Comparison of ENCODE assay signal across 26 cellular contexts in genomic region chr9:37100317-37100716, GRCh38. TPM values are rescaled to one million over a fixed set of nuclear protein-coding genes. Genes with fewer than 3 reads are reported as not detected.
DNase-seq lines count a peak whose midpoint lies in the region; ATAC-seq and TF ChIP-seq lines count a peak whose summit lies in the region.
"Had no signal": no experiment of that assay in that cellular context is flagged by ENCODE, and none has a peak within 500 bp of the region (broad histone marks: within the 10 kb centered on the region; RNA-seq: fewer than 3 reads in every experiment).

No MANE protein-coding gene starts in this region.

- intact Hi-C loops in PC-3 (cut with micrococcal nuclease): no loop called here
- intact Hi-C loops in activated T-helper 2 cell treated with anti-CD3 and anti-CD28 coated beads, Interferon-gamma antibody, Interleukin-2, Interleukin-4, amounts not matched to agents 10 μg/mL and 5 μg/mL and 100 μg/mL, durations not matched to agents 14 hours and 24 hours and 36 hours (cut with micrococcal nuclease): no loop called here

- no peaks in the 10 kb centered on the region for H3K27me3 Mint-ChIP-seq in GM23338 (ENCODE audit: insufficient read depth, low read depth, poor library complexity)
- H3K27me3 Mint-ChIP-seq in neural progenitor cell (ENCODE audit: insufficient read depth, low read depth): peaks cover 3% of the 10 kb centered on the region
- H3K27me3 Mint-ChIP-seq in activated T-helper 2 cell treated with anti-CD3 and anti-CD28 coated beads, Interferon-gamma antibody, Interleukin-2, Interleukin-4, amounts not matched to agents 10 μg/mL and 5 μg/mL and 100 μg/mL, durations not matched to agents 14 hours and 24 hours and 36 hours (ENCODE audit: low read depth): no peaks in the 10 kb centered on the region
- H3K27me3 Mint-ChIP-seq: activated CD4-positive, alpha-beta memory T cell treated with anti-CD3 and anti-CD28 coated beads for 36 hours had no signal

- H3K27ac Mint-ChIP-seq in GM23338: no peak overlapping the region
- no peak overlapping the region for H3K27ac Mint-ChIP-seq in neural progenitor cell
- H3K27ac Mint-ChIP-seq in activated T-helper 2 cell treated with anti-CD3 and anti-CD28 coated beads, Interferon-gamma antibody, Interleukin-2, Interleukin-4, amounts not matched to agents 10 μg/mL and 5 μg/mL and 100 μg/mL, durations not matched to agents 14 hours and 24 hours and 36 hours: no peak overlapping the region
- H3K27ac Mint-ChIP-seq: activated CD4-positive, alpha-beta memory T cell treated with anti-CD3 and anti-CD28 coated beads for 36 hours; CD4-positive, alpha-beta memory T cell had no signal

- no peak overlapping the region for H3K4me2 ChIP-seq in GM23338
- no peak overlapping the region for H3K4me2 ChIP-seq in PC-3 (ENCODE audit: low read length)
- H3K4me2 ChIP-seq in neural progenitor cell: no peak overlapping the region
- no peak overlapping the region for H3K4me2 ChIP-seq in smooth muscle cell

- H3K27me3 ChIP-seq in GM23338 (ENCODE audit: insufficient read depth): no peaks in the 10 kb centered on the region
- H3K27me3 ChIP-seq in PC-3 (ENCODE audit: low read length): no peaks in the 10 kb centered on the region
- H3K27me3 ChIP-seq in neural progenitor cell: no peaks in the 10 kb centered on the region
- no peaks in the 10 kb centered on the region for H3K27me3 ChIP-seq in smooth muscle cell (ENCODE audit: low read depth)
- H3K27me3 ChIP-seq: pancreas, Peyer's patch had no signal

- H3K36me3 ChIP-seq in GM23338 (ENCODE audit: insufficient read depth) (no peaks in the 10 kb centered on the region), PC-3 (ENCODE audit: low read depth, low read length) (no peaks in the 10 kb centered on the region), neural progenitor cell (no peaks in the 10 kb centered on the region), smooth muscle cell (ENCODE audit: low read depth) (no peaks in the 10 kb centered on the region)
- H3K36me3 ChIP-seq: HAP-1, pancreas, Peyer's patch, tibial artery had no signal

- H3K4me1 ChIP-seq in GM23338 (ENCODE audit: insufficient read depth) (0 out of 2 replicates have a peak, but pooled peaks cover 2% of the 10 kb centered on the region), PC-3 (ENCODE audit: insufficient read depth, low read length) (peaks cover 8% of the 10 kb centered on the region), neural progenitor cell (no peaks in the 10 kb centered on the region), smooth muscle cell (ENCODE audit: low read depth) (no peaks in the 10 kb centered on the region)
- H3K4me1 ChIP-seq: HAP-1, pancreas, Peyer's patch, tibial artery had no signal

- H3K9me3 Mint-ChIP-seq in GM23338: no peaks in the 10 kb centered on the region
- H3K9me3 Mint-ChIP-seq in neural progenitor cell: no peaks in the 10 kb centered on the region
- H3K9me3 Mint-ChIP-seq in activated T-helper 2 cell treated with anti-CD3 and anti-CD28 coated beads, Interferon-gamma antibody, Interleukin-2, Interleukin-4, amounts not matched to agents 10 μg/mL and 5 μg/mL and 100 μg/mL, durations not matched to agents 14 hours and 24 hours and 36 hours: no peaks in the 10 kb centered on the region
- H3K9me3 Mint-ChIP-seq: activated CD4-positive, alpha-beta memory T cell treated with anti-CD3 and anti-CD28 coated beads for 36 hours; CD4-positive, alpha-beta memory T cell; naive thymus-derived CD8-positive, alpha-beta T cell had no signal

- POLR2A ChIA-PET in PC-3 (lab: Charles Lee; ENCODE audit: unreplicated experiment): no interaction called here

- H3K9ac ChIP-seq in PC-3 (ENCODE audit: low read length) (no peak overlapping the region), neural progenitor cell (no peak overlapping the region), smooth muscle cell (ENCODE audit: low read depth) (no peak overlapping the region)

- H3K36me3 Mint-ChIP-seq in GM23338 (ENCODE audit: low read depth) (no peaks in the 10 kb centered on the region), neural progenitor cell (no peaks in the 10 kb centered on the region)
- no peaks in the 10 kb centered on the region for H3K36me3 Mint-ChIP-seq in activated T-helper 2 cell treated with anti-CD3 and anti-CD28 coated beads, Interferon-gamma antibody, Interleukin-2, Interleukin-4, amounts not matched to agents 10 μg/mL and 5 μg/mL and 100 μg/mL, durations not matched to agents 14 hours and 24 hours and 36 hours (ENCODE audit: low read depth)
- H3K36me3 Mint-ChIP-seq: activated CD4-positive, alpha-beta memory T cell treated with anti-CD3 and anti-CD28 coated beads for 36 hours; CD4-positive, alpha-beta memory T cell; naive thymus-derived CD8-positive, alpha-beta T cell had no signal

- no peak for DNase-seq in GM23338 (ENCODE audit: low spot score)
- peak; percentile 44 for DNase-seq in PC-3
- DNase-seq in epithelial cell of esophagus (ENCODE audit: low read depth): peak; percentile 79
- DNase-seq in neural progenitor cell (ENCODE audit: low spot score): peak; percentile 27
- no peak for DNase-seq in NCI-H2107 (lab: John Stamatoyannopoulos, UW)
- no peak for DNase-seq in smooth muscle cell (lab: John Stamatoyannopoulos, UW; ENCODE audit: unreplicated experiment)
- DNase-seq in activated T-helper 2 cell treated with anti-CD3 and anti-CD28 coated beads, Interferon-gamma antibody, Interleukin-2, Interleukin-4, amounts not matched to agents 10 μg/mL and 5 μg/mL and 100 μg/mL, durations not matched to agents 14 hours and 24 hours and 36 hours (ENCODE audit: low spot score): no peak
- DNase-seq: activated CD4-positive, alpha-beta memory T cell treated with anti-CD3 and anti-CD28 coated beads for 36 hours; activated CD4-positive, CD25-positive, alpha-beta regulatory T cell; activated gamma-delta T cell treated with Interleukin-2 at 50 U/mL for 16 hours; activated T-cell treated with anti-CD3 and anti-CD28 coated beads for 4 hours; CD4-positive, alpha-beta memory T cell; DMS79 treated with DMSO at 0.1 percent for 48 hours; foreskin fibroblast; hippocampal formation; kidney; MM.1S; naive thymus-derived CD8-positive, alpha-beta T cell; NCI-H1436 treated with DMSO at 0.1 percent for 48 hours; NCI-H2171; NCI-H69; pancreas; stimulated activated naive CD8-positive, alpha-beta T cell treated with anti-CD3 and anti-CD28 coated beads, Interleukin-15, Interleukin-2, amounts not matched to agents 100 U/mL and 50 U/mL, for 24 hours; tibial artery had no signal

- H3K9me3 ChIP-seq in PC-3 (ENCODE audit: low read length): no peaks in the 10 kb centered on the region
- no peaks in the 10 kb centered on the region for H3K9me3 ChIP-seq in neural progenitor cell (ENCODE audit: low read depth)
- no peaks in the 10 kb centered on the region for H3K9me3 ChIP-seq in smooth muscle cell (replicated peaks; ENCODE audit: low read depth)
- H3K9me3 ChIP-seq: HAP-1, pancreas, Peyer's patch, tibial artery had no signal

- 0 out of 2 replicates have a peak, but pooled peaks cover 6% of the 10 kb centered on the region for H3K9me2 ChIP-seq in GM23338 (ENCODE audit: insufficient read depth)
- H3K9me2 ChIP-seq in PC-3 (replicated peaks; ENCODE audit: low read length): no peaks in the 10 kb centered on the region

- BruUV-seq in PC-3 (replicated peaks; lab: Mats Ljungman, UMichigan): no TSS peak

- ATAC-seq in GM23338 (peak; percentile 62), PC-3 (peak; percentile 90)
- ATAC-seq: naive thymus-derived CD8-positive, alpha-beta T cell; pancreas; stimulated activated naive CD8-positive, alpha-beta T cell treated with anti-CD3 and anti-CD28 coated beads, Interleukin-15, Interleukin-2, amounts not matched to agents 100 U/mL and 50 U/mL, for 24 hours had no signal

- H3K27ac ChIP-seq in GM23338 (ENCODE audit: low read depth) (no peak overlapping the region), PC-3 (ENCODE audit: low read length) (no peak overlapping the region), neural progenitor cell (no peak overlapping the region), smooth muscle cell (ENCODE audit: low read depth) (no peak overlapping the region)
- H3K27ac ChIP-seq: pancreas, Peyer's patch, tibial artery had no signal

- H2AFZ ChIP-seq in GM23338: no peak overlapping the region
- no peak overlapping the region for H2AFZ ChIP-seq in PC-3 (ENCODE audit: low read length)
- no peak overlapping the region for H2AFZ ChIP-seq in neural progenitor cell (replicated peaks)
- H2AFZ ChIP-seq in smooth muscle cell (ENCODE audit: low read depth): no peak overlapping the region

- H4K20me1 ChIP-seq in GM23338 (replicated peaks; ENCODE audit: insufficient read depth) (no peaks in the 10 kb centered on the region), PC-3 (ENCODE audit: low read length) (no peaks in the 10 kb centered on the region), neural progenitor cell (ENCODE audit: low read depth) (no peaks in the 10 kb centered on the region), smooth muscle cell (ENCODE audit: low read depth) (no peaks in the 10 kb centered on the region)

- H3K4me3 Mint-ChIP-seq in GM23338: no peak overlapping the region
- no peak overlapping the region for H3K4me3 Mint-ChIP-seq in neural progenitor cell
- H3K4me3 Mint-ChIP-seq in activated T-helper 2 cell treated with anti-CD3 and anti-CD28 coated beads, Interferon-gamma antibody, Interleukin-2, Interleukin-4, amounts not matched to agents 10 μg/mL and 5 μg/mL and 100 μg/mL, durations not matched to agents 14 hours and 24 hours and 36 hours (ENCODE audit: low read depth): no peak overlapping the region
- H3K4me3 Mint-ChIP-seq: activated CD4-positive, alpha-beta memory T cell treated with anti-CD3 and anti-CD28 coated beads for 36 hours; CD4-positive, alpha-beta memory T cell; naive thymus-derived CD8-positive, alpha-beta T cell had no signal

- H3K4me3 ChIP-seq in GM23338 (no peak overlapping the region), PC-3 (ENCODE audit: low read length) (no peak overlapping the region), epithelial cell of esophagus (ENCODE audit: low read length) (no peak overlapping the region), neural progenitor cell (no peak overlapping the region), smooth muscle cell (no peak overlapping the region)
- H3K4me3 ChIP-seq: HAP-1, pancreas, Peyer's patch, tibial artery had no signal

- TF ChIP-seq CTCF in GM23338 (conservative IDR thresholded peaks at IDR 0.05; ENCODE audit: low read depth in 2 of 2) (no peak), PC-3 (conservative IDR thresholded peaks at IDR 0.05; ENCODE audit: low read depth, low read length) (no peak), epithelial cell of esophagus (IDR thresholded peaks at IDR 0.05; ENCODE audit: insufficient read depth, low read depth, low read length, missing control alignments) (no peak), neural progenitor cell (IDR thresholded peaks at IDR 0.05) (no peak), smooth muscle cell (IDR thresholded peaks at IDR 0.05; ENCODE audit: borderline replicate concordance, insufficient read depth, poor library complexity, severe bottlenecking) (no peak)

- H3K79me2 ChIP-seq in GM23338 (replicated peaks; ENCODE audit: insufficient read depth): no peaks in the 10 kb centered on the region
- no peaks in the 10 kb centered on the region for H3K79me2 ChIP-seq in PC-3 (ENCODE audit: low read length)
- H3K79me2 ChIP-seq in neural progenitor cell (ENCODE audit: low read depth): no peaks in the 10 kb centered on the region
- no peaks in the 10 kb centered on the region for H3K79me2 ChIP-seq in smooth muscle cell (ENCODE audit: low read depth)

- H3K4me1 Mint-ChIP-seq in GM23338 (peaks cover 7% of the 10 kb centered on the region; the same call in 2 of the 3 replicates), neural progenitor cell (peaks cover 11% of the 10 kb centered on the region)
- H3K4me1 Mint-ChIP-seq in activated T-helper 2 cell treated with anti-CD3 and anti-CD28 coated beads, Interferon-gamma antibody, Interleukin-2, Interleukin-4, amounts not matched to agents 10 μg/mL and 5 μg/mL and 100 μg/mL, durations not matched to agents 14 hours and 24 hours and 36 hours (ENCODE audit: low read depth): peaks cover 6% of the 10 kb centered on the region
- H3K4me1 Mint-ChIP-seq: CD4-positive, alpha-beta memory T cell had no signal

- H3F3A ChIP-seq in GM23338 (replicated peaks; ENCODE audit: low read depth) (no peaks in the 10 kb centered on the region), PC-3 (ENCODE audit: low read length, unreplicated experiment) (no peaks in the 10 kb centered on the region), neural progenitor cell (ENCODE audit: low read depth) (no peaks in the 10 kb centered on the region), smooth muscle cell (ENCODE audit: low read depth) (no peaks in the 10 kb centered on the region)

- CTCF ChIA-PET in PC-3 (lab: Charles Lee): no interaction called here

- 79% methylated on average over 3 of the region's 3 CpGs for WGBS in smooth muscle cell (ENCODE audit: low lambda C conversion rate)

RNA-seq across cellular contexts. Expression of gene ZCCHC7, which starts 20.1 kb away (rescaled TPM):
- total RNA-seq in GM23338 (2014; rRNA removed; shearing (Covaris generic)): 26.7 and 29.8 TPM in 2 replicates
- polyA plus RNA-seq in GM23338 (2016; fragmentation: Nextera tagmentation; extraction: Ambion mirVana) (34.3 and 38.8 TPM in 2 replicates), smooth muscle cell (19.0 and 22.5 TPM in 2 replicates)
- total RNA-seq in PC-3 (2014; rRNA removed) (6.5 and 9.1 TPM in 2 replicates), neural progenitor cell (ENCODE audit: low replicate concordance) (20.0 and 27.6 TPM in 2 replicates), smooth muscle cell (24.7 and 25.1 TPM in 2 replicates)
- 22.1 and 26.1 TPM in 2 replicates for total RNA-seq in activated T-helper 2 cell treated with anti-CD3 and anti-CD28 coated beads, Interferon-gamma antibody, Interleukin-2, Interleukin-4, amounts not matched to agents 10 μg/mL and 5 μg/mL and 100 μg/mL, durations not matched to agents 14 hours and 24 hours and 36 hours

Comparison
In these comparisons a context has a peak if more than half of its experiments do, and no peak if none do; other contexts are left out.
1. DNase-seq: peak in PC-3 (single experiment), epithelial cell of esophagus (single experiment) and neural progenitor cell (single experiment); none in GM23338 (single experiment), NCI-H2107 (single experiment), smooth muscle cell (single experiment) and activated T-helper 2 cell treated with anti-CD3 and anti-CD28 coated beads, Interferon-gamma antibody, Interleukin-2, Interleukin-4, amounts not matched to agents 10 μg/mL and 5 μg/mL and 100 μg/mL, durations not matched to agents 14 hours and 24 hours and 36 hours (single experiment).